Comparison of ENCODE assay signal across 18 cellular contexts in genomic region chr1:30273456-30273855, GRCh38.
"Had no signal": no experiment of that assay in that cellular context is flagged by ENCODE, and none has a peak within 500 bp of the region (broad histone marks: within the 10 kb centered on the region; RNA-seq: fewer than 3 reads in every experiment).

No MANE protein-coding gene starts in this region.

- H3K27ac ChIP-seq: epithelial cell of prostate, esophagus muscularis mucosa, gastrocnemius medialis, heart right ventricle, left lung, lower lobe of right lung, ovary, right atrium auricular region, sigmoid colon, upper lobe of right lung, vagina had no signal

- H3K4me1 ChIP-seq: esophagus muscularis mucosa, gastrocnemius medialis, heart right ventricle, left lung, lower lobe of right lung, right atrium auricular region, sigmoid colon, upper lobe of right lung, vagina had no signal

- H3K27ac Mint-ChIP-seq: naive thymus-derived CD4-positive, alpha-beta T cell had no signal

- ATAC-seq: gastrocnemius medialis; heart right ventricle; left lung; lower lobe of right lung; naive thymus-derived CD4-positive, alpha-beta T cell; upper lobe of right lung had no signal

- H3K27me3 ChIP-seq: gastrocnemius medialis, ovary, right atrium auricular region, upper lobe of right lung, vagina had no signal

- H3K9me3 ChIP-seq: esophagus muscularis mucosa, gastrocnemius medialis, heart right ventricle, lower lobe of right lung, ovary, right atrium auricular region, upper lobe of right lung, vagina had no signal

- H3K4me3 Mint-ChIP-seq: naive thymus-derived CD4-positive, alpha-beta T cell had no signal

- H3K36me3 ChIP-seq: esophagus muscularis mucosa, gastrocnemius medialis, heart right ventricle, left lung, lower lobe of right lung, ovary, right atrium auricular region, sigmoid colon, upper lobe of right lung, vagina had no signal

- H3K36me3 Mint-ChIP-seq: naive thymus-derived CD4-positive, alpha-beta T cell had no signal

- DNase-seq: effector memory CD4-positive, alpha-beta T cell; gastrocnemius medialis; heart right ventricle; hypothalamus; left lung; lower lobe of right lung; mesenchymal stem cell; naive thymus-derived CD4-positive, alpha-beta T cell; ovary; sigmoid colon; stimulated activated CD4-positive, alpha-beta T cell treated with anti-CD3 and anti-CD28 coated beads, Interleukin-2, amount 100 ng/mL, for 48 hours; stimulated activated naive CD4-positive, alpha-beta T cell treated with Interleukin-2 at 50 U/mL for 16 hours; upper lobe of right lung had no signal

- H3K4me3 ChIP-seq: esophagus muscularis mucosa, gastrocnemius medialis, heart right ventricle, left lung, lower lobe of right lung, ovary, right atrium auricular region, sigmoid colon, skin epidermis, upper lobe of right lung, vagina had no signal
